Comparison of ENCODE assay signal across 19 cellular contexts in genomic region chr12:69502342-69503081, GRCh38. TPM values are rescaled to one million over a fixed set of nuclear protein-coding genes. Genes with fewer than 3 reads are reported as not detected.
DNase-seq lines count a peak whose midpoint lies in the region; ATAC-seq, FAIRE-seq and TF ChIP-seq lines count a peak whose summit lies in the region.
"Had no signal": no experiment of that assay in that cellular context is flagged by ENCODE, and none has a peak within 500 bp of the region (broad histone marks: within the 10 kb centered on the region; RNA-seq: fewer than 3 reads in every experiment).

No MANE protein-coding gene starts in this region.

- H3K4me2 ChIP-seq in A549 = peak overlapping the region; percentile 56

- H3K4me3 ChIP-seq in A549 = no peak overlapping the region
- 0 out of 2 replicates have a peak overlapping the region, but pooled peaks have one; percentile 14 for H3K4me3 ChIP-seq in WI38 (ENCODE audit: low read depth, low read length)
- H3K4me3 ChIP-seq: upper lobe of right lung had no signal

- DNase-seq in A549 (ENCODE audit: low read depth in 1 of 2, low spot score in 1 of 2) (peak in 1 of 2 experiments; percentile 31), HT1080 (ENCODE audit: low read depth) (peak; percentile 85), kidney glomerular epithelial cell (lab: John Stamatoyannopoulos, UW) (peak; percentile 34), islet precursor cell (no peak), mesenteric fat pad (ENCODE audit: low spot score) (no peak)
- DNase-seq in T-helper 2 cell treated with Interferon-gamma antibody and Interleukin-4, amounts not matched to agents 5 μg/mL and 100 μg/mL, for 36 hours (ENCODE audit: low spot score) = no peak
- no peak for DNase-seq in activated CD4-positive, alpha-beta T cell treated with anti-CD3 and anti-CD28 coated beads for 1 hour
- DNase-seq: activated naive CD8-positive, alpha-beta T cell treated with anti-CD3 and anti-CD28 coated beads, Interleukin-2, amount 10 ng/mL, durations not matched to agents 7 days and 5 days; cerebellar nuclear complex; COR-L47; left colon; naive B cell; NCI-H1417; NCI-H345; right cardiac atrium; T-helper 1 cell; upper lobe of right lung had no signal

- TF ChIP-seq EP300 in A549 (IDR thresholded peaks at IDR 0.05) = no peak

- POLR2A ChIA-PET in A549 (lab: Yijun Ruan, JAX) = interaction anchor here (1.5 kb wide), 1 partner anchor 32 kb away, joined by 5 read pairs; the partner anchor contains the start of gene FRS2

- peak overlapping the region in 1 of 2 experiments; percentile 45; a peak in 2 of 6 replicates for H3K27ac ChIP-seq in A549
- H3K27ac ChIP-seq: upper lobe of right lung had no signal

- TF ChIP-seq CTCF in A549 (IDR thresholded peaks at IDR 0.05) = no peak
- no peak for TF ChIP-seq CTCF in WI38 (IDR thresholded peaks at IDR 0.05; ENCODE audit: low read depth, low read length)

- FAIRE-seq in A549 (lab: Jason Lieb, UNC) = no peak

- H3K36me3 Mint-ChIP-seq in T-helper 2 cell treated with Interferon-gamma antibody and Interleukin-4, amounts not matched to agents 5 μg/mL and 100 μg/mL, for 36 hours (ENCODE audit: low read depth) = no peaks in the 10 kb centered on the region
- H3K36me3 Mint-ChIP-seq: naive B cell; stimulated activated effector memory CD8-positive, alpha-beta T cell treated with anti-CD3 and anti-CD28 coated beads, Interleukin-12 subunit alpha, Interleukin-12 subunit beta, amount 100 ng/mL, for 72 hours had no signal

- TF ChIP-seq POLR2A in A549 (IDR thresholded peaks at IDR 0.05; ENCODE audit: low read length) = no peak

- H3K9me3 ChIP-seq in A549 = no peaks in the 10 kb centered on the region
- H3K9me3 ChIP-seq: upper lobe of right lung had no signal

- no peak overlapping the region for H3K4me3 Mint-ChIP-seq in T-helper 2 cell treated with Interferon-gamma antibody and Interleukin-4, amounts not matched to agents 5 μg/mL and 100 μg/mL, for 36 hours
- H3K4me3 Mint-ChIP-seq: activated naive CD8-positive, alpha-beta T cell treated with anti-CD3 and anti-CD28 coated beads, Interleukin-2, amount 10 ng/mL, durations not matched to agents 7 days and 5 days; stimulated activated effector memory CD8-positive, alpha-beta T cell treated with anti-CD3 and anti-CD28 coated beads, Interleukin-12 subunit alpha, Interleukin-12 subunit beta, amount 100 ng/mL, for 72 hours had no signal

- H3K27ac Mint-ChIP-seq in T-helper 2 cell treated with Interferon-gamma antibody and Interleukin-4, amounts not matched to agents 5 μg/mL and 100 μg/mL, for 36 hours = no peak overlapping the region
- H3K27ac Mint-ChIP-seq: activated naive CD8-positive, alpha-beta T cell treated with anti-CD3 and anti-CD28 coated beads, Interleukin-2, amount 10 ng/mL, durations not matched to agents 7 days and 5 days; stimulated activated effector memory CD8-positive, alpha-beta T cell treated with anti-CD3 and anti-CD28 coated beads, Interleukin-12 subunit alpha, Interleukin-12 subunit beta, amount 100 ng/mL, for 72 hours had no signal

- peaks cover 7% of the 10 kb centered on the region for H3K4me1 Mint-ChIP-seq in T-helper 2 cell treated with Interferon-gamma antibody and Interleukin-4, amounts not matched to agents 5 μg/mL and 100 μg/mL, for 36 hours (ENCODE audit: low read depth)

- no peak for TF ChIP-seq RAD21 in A549 (conservative IDR thresholded peaks at IDR 0.05 in 1 of 2, IDR thresholded peaks at IDR 0.05 in 1 of 2)

- H3K4me1 ChIP-seq in A549 = peaks cover 60% of the 10 kb centered on the region

- H3K27me3 Mint-ChIP-seq in T-helper 2 cell treated with Interferon-gamma antibody and Interleukin-4, amounts not matched to agents 5 μg/mL and 100 μg/mL, for 36 hours (ENCODE audit: low read depth) = no peaks in the 10 kb centered on the region
- H3K27me3 Mint-ChIP-seq: activated naive CD8-positive, alpha-beta T cell treated with anti-CD3 and anti-CD28 coated beads, Interleukin-2, amount 10 ng/mL, durations not matched to agents 7 days and 5 days; naive B cell had no signal

- peak; percentile 74 to 77; a peak in 5 of 6 replicates for ATAC-seq in A549
- ATAC-seq: left colon; right cardiac atrium; stimulated activated effector memory CD8-positive, alpha-beta T cell treated with anti-CD3 and anti-CD28 coated beads, Interleukin-12 subunit alpha, Interleukin-12 subunit beta, amount 100 ng/mL, for 72 hours; upper lobe of right lung had no signal

- 27% methylated on average over 8 of the region's 8 CpGs for WGBS in A549 (ENCODE audit: missing lambda C conversion rate)

- no peaks in the 10 kb centered on the region for H3K9me3 Mint-ChIP-seq in T-helper 2 cell treated with Interferon-gamma antibody and Interleukin-4, amounts not matched to agents 5 μg/mL and 100 μg/mL, for 36 hours
- H3K9me3 Mint-ChIP-seq: activated naive CD8-positive, alpha-beta T cell treated with anti-CD3 and anti-CD28 coated beads, Interleukin-2, amount 10 ng/mL, durations not matched to agents 7 days and 5 days; stimulated activated effector memory CD8-positive, alpha-beta T cell treated with anti-CD3 and anti-CD28 coated beads, Interleukin-12 subunit alpha, Interleukin-12 subunit beta, amount 100 ng/mL, for 72 hours had no signal

- CTCF ChIA-PET in A549 (lab: Yijun Ruan, JAX) = interaction anchor here (0.6 to 2.0 kb wide), 6 partner anchors 9 to 212 kb away, joined by 3 to 8 read pairs (median 3); no protein-coding TSS in a partner anchor

TF ChIP-seq in A549, 52 proteins besides CTCF, POLR2A, EP300 and RAD21:
- TF ChIP-seq JUNB (IDR thresholded peaks at IDR 0.05) (0 out of 2 replicates have a peak, but pooled peaks have one; percentile 18), MAX (IDR thresholded peaks at IDR 0.05) (0 out of 2 replicates have a peak, but pooled peaks have one; percentile 23), RNF2 (IDR thresholded peaks at IDR 0.05; ENCODE audit: borderline replicate concordance, low read depth) (no peak), PBX3 (IDR thresholded peaks at IDR 0.05) (no peak), FOSL2 (IDR thresholded peaks at IDR 0.05) (no peak), FOSL2 (CRISPR knock-in tag; IDR thresholded peaks at IDR 0.05) (peak; percentile 76)

RNA-seq across cellular contexts. Expression of gene FRS2, which starts 32.3 kb away (rescaled TPM):
- polyA plus RNA-seq in A549 (2011; rRNA removed) (23.5 and 28.6 TPM in 2 replicates), A549 (2017; fragmentation: RNase III; extraction: RNeasy Plus Mini Kit Qiagen cat#74134 plus additional on column Dnase treatment) (13.3 to 14.9 TPM (median 14.1 TPM) in 3 replicates)
- 5.4 and 5.8 TPM in 2 replicates for polyA plus RNA-seq in A549 (2012; cell fraction: cytosol; rRNA removed)
- 4.6 and 6.9 TPM in 2 replicates for polyA plus RNA-seq in A549 (2012; cell fraction: nucleus; rRNA removed)
- 23.8 and 26.8 TPM in 2 replicates for polyA minus RNA-seq in A549 (2011; rRNA and poly(A)+ RNA removed)
- 11.7 and 19.1 TPM in 2 replicates for total RNA-seq in HT1080 (2014; rRNA removed; shearing (Covaris generic))
- polyA plus RNA-seq in HT1080 (2015; cell fraction: cytosol; rRNA removed) = 14.3 and 18.2 TPM in 2 replicates
- 14.8 and 21.2 TPM in 2 replicates for polyA plus RNA-seq in HT1080 (2015; cell fraction: nucleus; rRNA removed)
- 37.8 TPM for total RNA-seq in mesenteric fat pad

Comparison
In these comparisons a context has a peak if more than half of its experiments do, and no peak if none do; other contexts are left out.
1. DNase-seq: peak in HT1080 (single experiment) and kidney glomerular epithelial cell (single experiment); none in islet precursor cell (single experiment), T-helper 2 cell treated with Interferon-gamma antibody and Interleukin-4, amounts not matched to agents 5 μg/mL and 100 μg/mL, for 36 hours (single experiment), mesenteric fat pad (single experiment) and activated CD4-positive, alpha-beta T cell treated with anti-CD3 and anti-CD28 coated beads for 1 hour (single experiment).